In the genomic region with DNA sequence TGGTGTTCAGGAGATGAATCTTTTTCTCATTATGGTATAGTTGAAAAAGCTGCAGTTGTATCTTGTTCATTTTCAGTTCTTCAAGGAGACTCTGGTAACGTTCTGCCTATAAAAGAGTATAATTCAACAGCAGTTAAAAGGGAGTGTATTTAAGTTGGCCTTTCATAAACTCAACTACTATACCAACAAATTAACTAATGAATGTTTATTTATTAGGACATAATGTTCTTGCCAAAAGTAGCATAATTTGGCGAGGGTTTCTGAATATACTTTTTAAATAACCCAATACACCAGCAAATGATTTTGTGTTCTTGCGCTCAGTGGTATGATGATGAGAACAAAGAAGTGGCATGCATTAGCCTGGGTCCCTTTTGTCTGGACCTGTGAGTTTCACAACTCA, we compare ENCODE assay signal across 21 cellular contexts. TPM values are rescaled to one million over a fixed set of nuclear protein-coding genes. Genes with fewer than 3 reads are reported as not detected.
"Had no signal": no experiment of that assay in that cellular context is flagged by ENCODE, and none has a peak within 500 bp of the region (broad histone marks: within the 10 kb centered on the region; RNA-seq: fewer than 3 reads in every experiment).

No MANE protein-coding gene starts in this region.

- ATAC-seq: K562 had no signal

- DNase-seq: Kasumi-1, NCI-H1048, NCI-H1105, NCI-H1417, NCI-H1436 treated with DMSO at 0.1 percent for 48 hours, NCI-H1694, NCI-H187 treated with DMSO at 0.1 percent for 48 hours, NCI-H2029 treated with DMSO at 0.1 percent for 48 hours, NCI-H2171 treated with DMSO at 0.1 percent for 48 hours, NCI-H345, NCI-H446 treated with DMSO at 0.1 percent for 48 hours, NCI-H510A treated with DMSO at 0.1 percent for 48 hours, NCI-H526, NCI-H82, Right ventricle myocardium superior, RPMI8226, SIG-M5 had no signal

- H3K4me3 ChIP-seq: K562, SJSA1, SK-N-MC had no signal

RNA-seq across cellular contexts. Expression of a gene that starts 10.9 kb away (rescaled TPM):
- total RNA-seq: K562, MCF 10A, Right ventricle myocardium superior, SJSA1 had no signal

RNA-seq across cellular contexts. Expression of a gene that starts 11.0 kb away (rescaled TPM):
- total RNA-seq: K562, Right ventricle myocardium superior, SJSA1 had no signal
